19 cellular contexts compared by ENCODE assay signal in the genomic region with DNA sequence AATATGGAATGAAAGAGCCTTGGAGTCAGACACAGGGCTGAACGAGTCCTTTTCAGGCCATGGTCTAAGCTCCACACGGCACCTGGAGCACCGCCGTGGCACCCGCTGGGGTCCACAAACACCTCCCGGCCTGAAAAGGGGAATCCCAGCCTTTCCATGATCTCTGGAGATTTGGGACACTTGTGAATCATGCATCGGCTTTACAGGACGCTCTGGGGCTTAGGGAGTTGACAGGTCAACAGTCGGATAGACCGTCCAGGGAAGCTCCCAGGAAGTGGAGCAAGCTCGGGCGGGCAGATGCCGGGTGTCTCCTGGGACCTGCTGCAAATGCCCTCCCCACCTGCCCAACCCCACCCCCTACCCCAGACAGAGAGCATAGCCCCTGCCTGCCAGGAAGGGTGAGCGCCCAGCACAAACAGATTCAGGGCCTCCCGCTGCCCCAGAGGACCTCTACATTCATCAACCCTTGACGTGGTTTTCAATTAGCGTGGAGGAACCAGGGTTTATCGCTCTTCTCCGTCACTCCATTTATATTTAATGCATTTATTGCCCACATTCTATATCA.
"Had no signal": no experiment of that assay in that cellular context is flagged by ENCODE, and none has a peak within 500 bp of the region (broad histone marks: within the 10 kb centered on the region; RNA-seq: fewer than 3 reads in every experiment).

No MANE protein-coding gene starts in this region.

- H3K36me3 Mint-ChIP-seq: activated naive CD4-positive, alpha-beta T cell treated with anti-CD3 and anti-CD28 coated beads, Interleukin-2, amount 50 U/mL, for 72 hours; naive thymus-derived CD8-positive, alpha-beta T cell had no signal

- H3K4me1 ChIP-seq: heart right ventricle, upper lobe of left lung had no signal

- H3K4me1 Mint-ChIP-seq: activated B cell treated with CpG ODN at 0.5 μM for 24 hours; activated CD4-positive, alpha-beta T cell treated with anti-CD3 and anti-CD28 coated beads for 36 hours; activated T-helper 17 cell treated with anti-CD3 and anti-CD28 coated beads, Interleukin-2, amount 50 U/mL, for 72 hours had no signal

- H3K27me3 Mint-ChIP-seq: activated T-cell treated with anti-CD3 and anti-CD28 coated beads, Interleukin-2, amount 50 U/mL, for 24 hours had no signal

- H3K9me3 ChIP-seq: heart right ventricle, upper lobe of left lung had no signal

- H3K4me3 Mint-ChIP-seq: activated B cell treated with CpG ODN at 0.5 μM for 24 hours; activated CD4-positive, alpha-beta T cell treated with anti-CD3 and anti-CD28 coated beads for 36 hours; activated T-cell treated with anti-CD3 and anti-CD28 coated beads, Interleukin-2, amount 50 U/mL, for 24 hours; activated T-helper 17 cell treated with anti-CD3 and anti-CD28 coated beads, Interleukin-2, amount 50 U/mL, for 72 hours; dendritic cell treated with granulocyte-macrophage colony-stimulating factor and Interleukin-4, amounts not matched to agents 40 ng/mL and 50 ng/mL, for 4 days; naive thymus-derived CD8-positive, alpha-beta T cell had no signal

- ATAC-seq: activated CD4-positive, alpha-beta T cell treated with anti-CD3 and anti-CD28 coated beads for 36 hours; activated naive CD4-positive, alpha-beta T cell treated with anti-CD3 and anti-CD28 coated beads, Interleukin-2, amount 50 U/mL, for 72 hours; activated T-helper 17 cell treated with anti-CD3 and anti-CD28 coated beads, Interleukin-2, amount 50 U/mL, for 72 hours; heart right ventricle; naive thymus-derived CD8-positive, alpha-beta T cell had no signal

- H3K27ac Mint-ChIP-seq: activated B cell treated with CpG ODN at 0.5 μM for 24 hours; activated CD4-positive, alpha-beta T cell treated with anti-CD3 and anti-CD28 coated beads for 36 hours; activated T-cell treated with anti-CD3 and anti-CD28 coated beads, Interleukin-2, amount 50 U/mL, for 24 hours; activated T-helper 17 cell treated with anti-CD3 and anti-CD28 coated beads, Interleukin-2, amount 50 U/mL, for 72 hours; dendritic cell treated with granulocyte-macrophage colony-stimulating factor and Interleukin-4, amounts not matched to agents 40 ng/mL and 50 ng/mL, for 4 days; naive thymus-derived CD8-positive, alpha-beta T cell had no signal

- DNase-seq: activated B cell treated with CpG ODN at 0.5 μM for 24 hours; activated CD4-positive, alpha-beta T cell treated with anti-CD3 and anti-CD28 coated beads for 36 hours; activated CD4-positive, alpha-beta T cell treated with anti-CD3 and anti-CD28 coated beads, Interleukin-2, amount 50 U/mL, for 4 hours; activated CD8-positive, alpha-beta memory T cell treated with anti-CD3 and anti-CD28 coated beads for 24 hours; activated CD8-positive, alpha-beta memory T cell treated with anti-CD3 and anti-CD28 coated beads, Interleukin-2, amount 50 U/mL, for 4 hours; activated T-cell treated with anti-CD3 and anti-CD28 coated beads, Interleukin-2, amount 50 U/mL, for 24 hours; effector CD4-positive, alpha-beta T cell; islet precursor cell; naive thymus-derived CD8-positive, alpha-beta T cell; nucleus accumbens; stimulated activated CD4-positive, alpha-beta T cell treated with anti-CD3 and anti-CD28 coated beads, Interleukin-4, amount 100 ng/mL, for 1 hour; stimulated activated naive CD4-positive, alpha-beta T cell treated with Interleukin-2 at 50 U/mL for 16 hours; T-helper 9 cell had no signal

- H3K27me3 ChIP-seq: upper lobe of left lung had no signal

- H3K36me3 ChIP-seq: heart right ventricle, upper lobe of left lung had no signal

- FAIRE-seq: endometrium had no signal

- H3K27ac ChIP-seq: heart right ventricle, upper lobe of left lung had no signal

- H3K9me3 Mint-ChIP-seq: activated B cell treated with CpG ODN at 0.5 μM for 24 hours; activated naive CD4-positive, alpha-beta T cell treated with anti-CD3 and anti-CD28 coated beads, Interleukin-2, amount 50 U/mL, for 72 hours; activated T-cell treated with anti-CD3 and anti-CD28 coated beads, Interleukin-2, amount 50 U/mL, for 24 hours; activated T-helper 17 cell treated with anti-CD3 and anti-CD28 coated beads, Interleukin-2, amount 50 U/mL, for 72 hours; dendritic cell treated with granulocyte-macrophage colony-stimulating factor and Interleukin-4, amounts not matched to agents 40 ng/mL and 50 ng/mL, for 4 days; naive thymus-derived CD8-positive, alpha-beta T cell had no signal

- H3K4me3 ChIP-seq: heart right ventricle, upper lobe of left lung had no signal
